9 cellular contexts compared by ENCODE assay signal in genomic region chr4:25925486-25926201, GRCh38. TPM values are rescaled to one million over a fixed set of nuclear protein-coding genes. Genes with fewer than 3 reads are reported as not detected.
DNase-seq lines count a peak whose midpoint lies in the region; ATAC-seq, FAIRE-seq and TF ChIP-seq lines count a peak whose summit lies in the region.
"Had no signal": no experiment of that assay in that cellular context is flagged by ENCODE, and none has a peak within 500 bp of the region (broad histone marks: within the 10 kb centered on the region; RNA-seq: fewer than 3 reads in every experiment).

No MANE protein-coding gene starts in this region.

- no peaks in the 10 kb centered on the region for H4K20me1 ChIP-seq in OCI-LY7 (ENCODE audit: insufficient read depth, low read length)

- intact Hi-C loops in OCI-LY7 (cut with micrococcal nuclease; ENCODE audit: unreplicated experiment) (loop anchor here (5.0 kb wide), 1 partner anchor 83 kb away; no protein-coding TSS in a partner anchor), dorsolateral prefrontal cortex (cut with DNase I) (loop anchor here (5.0 to 10.0 kb wide), 4 partner anchors 392 to 799 kb away; partner anchors contain the start of gene RBPJ (in 1 of the 2)), mucosa of descending colon (cut with DNase I, micrococcal nuclease) (no loop called here)

- H3K79me2 ChIP-seq in OCI-LY7 (ENCODE audit: insufficient read depth, low read depth, low read length): peaks cover 27% of the 10 kb centered on the region; the same call in 1 of the 2 replicates

- H3K27ac ChIP-seq in OCI-LY7 (ENCODE audit: low read depth, low read length, poor library complexity, severe bottlenecking): no peak overlapping the region
- peak overlapping the region in 28 of 59 donors; percentile 12 to 86 (median 46) for H3K27ac ChIP-seq in dorsolateral prefrontal cortex
- H3K27ac ChIP-seq: epithelial cell of prostate had no signal

- H3K4me3 ChIP-seq in AG04449 (ENCODE audit: low read depth, low read length) (no peak overlapping the region), OCI-LY7 (ENCODE audit: low read depth, low read length, poor library complexity, severe bottlenecking) (no peak overlapping the region), dorsolateral prefrontal cortex (peak overlapping the region in 7 of 59 donors; percentile 1 to 26 (median 16)), mucosa of descending colon (no peak overlapping the region)

- TF ChIP-seq CTCF in AG04449 (IDR thresholded peaks at IDR 0.05; ENCODE audit: insufficient read depth, low read length, missing control alignments): peak; percentile 57
- TF ChIP-seq CTCF in OCI-LY7 (conservative IDR thresholded peaks at IDR 0.05; ENCODE audit: low read length): peak; percentile 86
- TF ChIP-seq CTCF in dorsolateral prefrontal cortex (IDR thresholded peaks at IDR 0.05 in 54 of 56, conservative IDR thresholded peaks at IDR 0.05 in 2 of 56; ENCODE audit: low read depth in 1 of 56, partially characterized antibody in 56 of 56): peak; percentile 15 to 78 (median 67)
- TF ChIP-seq CTCF in mucosa of descending colon (IDR thresholded peaks at IDR 0.05): peak; percentile 32

- H3K9me2 ChIP-seq in OCI-LY7 (ENCODE audit: insufficient read depth, low read length): no peaks in the 10 kb centered on the region

- DNase-seq in AG04449 (ENCODE audit: low read depth, low spot score): no peak
- DNase-seq in OCI-LY7 (ENCODE audit: low spot score): peak; percentile 59
- peak in 8 of 10 donors; percentile 40 to 70 (median 56) for DNase-seq in dorsolateral prefrontal cortex
- peak in 2 of 3 donors; percentile 63 to 71 for DNase-seq in mucosa of descending colon
- no peak for DNase-seq in GDM1 (lab: John Stamatoyannopoulos, UW)
- no peak for DNase-seq in OCI-M2 (lab: John Stamatoyannopoulos, UW; ENCODE audit: unreplicated experiment)

- ATAC-seq in HG03045 (IDR thresholded peaks at IDR 0.05; ENCODE audit: unreplicated experiment) (peak; percentile 53), mucosa of descending colon (peak; percentile 70)

- no peaks in the 10 kb centered on the region for H3K27me3 ChIP-seq in dorsolateral prefrontal cortex

- no peaks in the 10 kb centered on the region for H3K9me3 ChIP-seq in OCI-LY7 (ENCODE audit: low read length)
- H3K9me3 ChIP-seq in mucosa of descending colon: no peaks in the 10 kb centered on the region

- BruUV-seq in OCI-LY7 (replicated peaks; lab: Mats Ljungman, UMichigan): no TSS peak

- H3K36me3 ChIP-seq in OCI-LY7 (ENCODE audit: insufficient read depth, low read length) (peaks cover 61% of the 10 kb centered on the region), mucosa of descending colon (ENCODE audit: low read depth) (no peaks in the 10 kb centered on the region)

- POLR2A ChIA-PET in AG04449 (lab: Yijun Ruan, JAX): no interaction called here
- POLR2A ChIA-PET in OCI-LY7 (lab: Charles Lee): interaction anchor here (0.8 to 1.2 kb wide), 4 partner anchors 12 to 66 kb away, joined by 3 to 4 read pairs (median 3); no protein-coding TSS in a partner anchor

- FAIRE-seq in G401.6 (lab: Jason Lieb, UNC): peak; percentile 48

- CTCF ChIA-PET in AG04449 (lab: Yijun Ruan, JAX) (interaction anchor here (0.6 to 3.0 kb wide), 15 partner anchors 8 to 503 kb away, joined by 3 to 13 read pairs (median 4); partner anchors contain the start of gene SMIM20), OCI-LY7 (lab: Charles Lee; ENCODE audit: unreplicated experiment) (no interaction called here)

- no peak overlapping the region; the same call in 1 of the 2 replicates for H2AFZ ChIP-seq in OCI-LY7 (ENCODE audit: low read length)

- peak overlapping the region; percentile 42 for H3K4me2 ChIP-seq in OCI-LY7 (ENCODE audit: low read length)

- peaks cover 18% of the 10 kb centered on the region for H3K4me1 ChIP-seq in OCI-LY7 (ENCODE audit: insufficient read depth, low read length, poor library complexity, severe bottlenecking)
- H3K4me1 ChIP-seq in mucosa of descending colon (ENCODE audit: low read depth): no peaks in the 10 kb centered on the region

RNA-seq across cellular contexts. Expression of gene SMIM20, which starts 11.6 kb away (rescaled TPM):
- 33.4 and 44.0 TPM in 2 replicates for total RNA-seq in OCI-LY7 (2014; rRNA removed; shearing (Covaris generic))
- total RNA-seq in OCI-LY7 (2022) (51.2 and 53.8 TPM in 2 replicates), dorsolateral prefrontal cortex (10 to 100 TPM; 13.4 to 30.6 (median 19.7) TPM), mucosa of descending colon (10 to 100 TPM; 28.1 to 36.0 (median 28.7) TPM)

Comparison
In these comparisons a context has a peak if more than half of its experiments do, and no peak if none do; other contexts are left out.
1. DNase-seq: peak in OCI-LY7 (single experiment), dorsolateral prefrontal cortex (8 of 10) and mucosa of descending colon (2 of 3); none in AG04449 (single experiment), GDM1 (single experiment) and OCI-M2 (single experiment).
2. CTCF ChIP-seq: peak in every context shown above with its lines; median percentile 86 in OCI-LY7; 67 in dorsolateral prefrontal cortex; 57 in AG04449; 32 in mucosa of descending colon.
3. intact Hi-C loops: an anchor here in OCI-LY7 (5.0 kb wide) and dorsolateral prefrontal cortex (5.0 to 10.0 kb wide); none called in mucosa of descending colon.